Comparison of ENCODE assay signal across 26 cellular contexts in the genomic region with DNA sequence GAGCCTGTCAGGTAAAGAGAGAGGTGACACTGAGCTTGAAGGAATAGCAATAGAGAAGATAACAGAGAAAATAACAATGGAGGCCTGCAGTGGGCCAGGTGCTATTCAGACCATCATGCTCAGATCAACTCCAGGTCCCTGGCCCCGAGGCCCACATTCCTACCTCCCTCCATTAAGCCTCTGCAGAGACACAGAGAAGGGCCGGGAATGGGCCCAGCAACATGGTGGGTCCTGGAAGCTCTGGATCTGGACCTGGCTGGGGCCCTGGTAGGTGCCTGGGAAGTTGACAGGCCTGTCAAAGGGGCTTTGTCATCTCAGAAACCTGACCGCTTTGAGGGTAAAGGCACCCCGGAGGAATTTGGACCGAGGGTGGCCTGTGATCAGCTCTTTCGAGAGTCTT.
"Had no signal": no experiment of that assay in that cellular context is flagged by ENCODE, and none has a peak within 500 bp of the region (broad histone marks: within the 10 kb centered on the region; RNA-seq: fewer than 3 reads in every experiment).

No MANE protein-coding gene starts in this region.

- H3K4me3 ChIP-seq: cardiac muscle cell, K562 had no signal

- ATAC-seq: activated CD4-positive, alpha-beta T cell treated with anti-CD3 and anti-CD28 coated beads for 36 hours; activated T-helper 17 cell treated with anti-CD3 and anti-CD28 coated beads, Interleukin-2, amount 50 U/mL, for 72 hours; K562; Panc1 had no signal

- H3K27me3 ChIP-seq: brain microvascular endothelial cell had no signal

- H3K9me3 Mint-ChIP-seq: activated CD4-positive, alpha-beta memory T cell treated with anti-CD3 and anti-CD28 coated beads, Interleukin-2, amount 10 ng/mL, durations not matched to agents 7 days and 5 days; activated naive CD4-positive, alpha-beta T cell treated with anti-CD3 and anti-CD28 coated beads for 36 hours; activated T-helper 17 cell treated with anti-CD3 and anti-CD28 coated beads, Interleukin-2, amount 50 U/mL, for 72 hours had no signal

- H3K36me3 Mint-ChIP-seq: activated naive CD8-positive, alpha-beta T cell had no signal

- H3K27ac ChIP-seq: brain microvascular endothelial cell, cardiac muscle cell, RWPE1 had no signal

- H3K4me3 Mint-ChIP-seq: activated CD4-positive, alpha-beta memory T cell treated with anti-CD3 and anti-CD28 coated beads, Interleukin-2, amount 10 ng/mL, durations not matched to agents 7 days and 5 days; activated CD4-positive, alpha-beta T cell treated with anti-CD3 and anti-CD28 coated beads for 36 hours; activated naive CD4-positive, alpha-beta T cell treated with anti-CD3 and anti-CD28 coated beads for 36 hours; activated naive CD8-positive, alpha-beta T cell; activated T-helper 17 cell treated with anti-CD3 and anti-CD28 coated beads, Interleukin-2, amount 50 U/mL, for 72 hours had no signal

- H3K36me3 ChIP-seq: brain microvascular endothelial cell, cardiac muscle cell had no signal

- H3K4me1 Mint-ChIP-seq: activated CD4-positive, alpha-beta memory T cell treated with anti-CD3 and anti-CD28 coated beads, Interleukin-2, amount 10 ng/mL, durations not matched to agents 7 days and 5 days; activated CD4-positive, alpha-beta T cell treated with anti-CD3 and anti-CD28 coated beads for 36 hours; activated T-helper 17 cell treated with anti-CD3 and anti-CD28 coated beads, Interleukin-2, amount 50 U/mL, for 72 hours had no signal

- H3K27ac Mint-ChIP-seq: activated CD4-positive, alpha-beta memory T cell treated with anti-CD3 and anti-CD28 coated beads, Interleukin-2, amount 10 ng/mL, durations not matched to agents 7 days and 5 days; activated CD4-positive, alpha-beta T cell treated with anti-CD3 and anti-CD28 coated beads for 36 hours; activated naive CD4-positive, alpha-beta T cell treated with anti-CD3 and anti-CD28 coated beads for 36 hours; activated naive CD8-positive, alpha-beta T cell; activated T-helper 17 cell treated with anti-CD3 and anti-CD28 coated beads, Interleukin-2, amount 50 U/mL, for 72 hours had no signal

- DNase-seq: activated CD4-positive, alpha-beta memory T cell treated with anti-CD3 and anti-CD28 coated beads, Interleukin-2, amount 10 ng/mL, durations not matched to agents 7 days and 5 days; activated CD4-positive, alpha-beta T cell treated with anti-CD3 and anti-CD28 coated beads for 36 hours; activated CD4-positive, alpha-beta T cell treated with anti-CD3 and anti-CD28 coated beads, Interleukin-2, amount 50 U/mL, for 1 hour; activated gamma-delta T cell; activated naive CD4-positive, alpha-beta T cell treated with anti-CD3 and anti-CD28 coated beads for 36 hours; activated T-cell treated with anti-CD3 and anti-CD28 coated beads for 4 hours; activated T-cell treated with anti-CD3 and anti-CD28 coated beads, Interleukin-2, amount 50 U/mL, for 48 hours; brain microvascular endothelial cell; Karpas-422; MM.1S; NCI-H1105; NCI-H1436; NCI-H187; NCI-H2081; NCI-H510A treated with DMSO at 0.1 percent for 48 hours; NCI-H69; NK-92 treated with Interleukin-12 subunit alpha and Interleukin-12 subunit beta, amount 100 ng/mL, for 24 hours; OCI-M1; SHP77 treated with DMSO at 0.1 percent for 48 hours; T-helper 2 cell had no signal
